In the genomic region with DNA sequence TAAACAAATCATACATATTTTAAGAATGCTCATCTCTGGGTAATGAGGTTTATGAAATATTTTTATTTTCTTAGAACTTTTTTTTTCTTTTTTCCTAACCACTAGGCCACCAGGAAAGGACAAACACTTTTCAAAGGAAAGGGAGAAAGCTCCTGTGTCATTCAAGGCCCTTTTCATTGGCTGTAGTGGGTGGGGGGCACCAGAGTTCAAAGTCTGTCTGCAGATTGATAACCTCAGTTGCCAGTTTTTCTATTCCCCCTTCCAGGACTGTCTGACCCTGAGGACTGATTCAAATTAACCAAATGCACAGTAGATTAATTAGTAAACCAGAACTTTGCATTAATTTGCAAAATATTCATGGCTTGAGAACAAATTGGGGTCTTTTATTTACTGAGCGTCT, we compare ENCODE assay signal across 14 cellular contexts.
DNase-seq lines count a peak whose midpoint lies in the region; ATAC-seq and TF ChIP-seq lines count a peak whose summit lies in the region.
"Had no signal": no experiment of that assay in that cellular context is flagged by ENCODE, and none has a peak within 500 bp of the region (broad histone marks: within the 10 kb centered on the region; RNA-seq: fewer than 3 reads in every experiment).

No MANE protein-coding gene starts in this region.

- TF ChIP-seq POLR2A in esophagus squamous epithelium (IDR thresholded peaks at IDR 0.05) (no peak), lower leg skin (IDR thresholded peaks at IDR 0.05) (no peak)

- intact Hi-C loops in CD4-positive, alpha-beta T cell (cut with DNase I, micrococcal nuclease) = no loop called here
- intact Hi-C loops in esophagus squamous epithelium (cut with DNase I) = no loop called here
- intact Hi-C loops in lower leg skin (cut with DNase I; ENCODE audit: low total_unique reads) = no loop called here

- H3K36me3 Mint-ChIP-seq in CD4-positive, alpha-beta T cell (ENCODE audit: low read depth) = peaks cover 96% of the 10 kb centered on the region

- DNase-seq in CD4-positive, alpha-beta T cell = no peak
- DNase-seq in SJCRH30 (peak in 1 of 2 experiments; percentile 15), esophagus squamous epithelium (lab: John Stamatoyannopoulos, UW) (no peak), HuH-7.5 (ENCODE audit: low spot score) (no peak), GM13976 (ENCODE audit: low spot score) (no peak), lower leg skin (ENCODE audit: low spot score in 2 of 2) (no peak), NCI-H128 (lab: John Stamatoyannopoulos, UW; ENCODE audit: unreplicated experiment) (no peak)
- DNase-seq: NCI-H187 treated with DMSO at 0.1 percent for 48 hours; NCI-H774; nephron progenitor cell; stimulated activated CD8-positive, alpha-beta memory T cell treated with anti-CD3 and anti-CD28 coated beads, Interleukin-4, amount 100 ng/mL, for 48 hours had no signal

- peaks cover 11% of the 10 kb centered on the region for H3K4me1 Mint-ChIP-seq in CD4-positive, alpha-beta T cell (ENCODE audit: low read depth)

- no peaks in the 10 kb centered on the region for H3K27me3 ChIP-seq in CD4-positive, alpha-beta T cell (ENCODE audit: control insufficient read depth, insufficient read depth, low read length)
- H3K27me3 ChIP-seq in SJCRH30 (no peaks in the 10 kb centered on the region), esophagus squamous epithelium (no peaks in the 10 kb centered on the region), rectal smooth muscle tissue (ENCODE audit: control insufficient read depth, insufficient read depth, low read length) (no peaks in the 10 kb centered on the region)

- POLR2A ChIA-PET in CD4-positive, alpha-beta T cell (lab: Charles Lee) = no interaction called here

- H3K4me3 ChIP-seq in SJCRH30 (peak overlapping the region; percentile 33), esophagus squamous epithelium (no peak overlapping the region), rectal smooth muscle tissue (ENCODE audit: low read length) (no peak overlapping the region), lower leg skin (ENCODE audit: low read depth, poor library complexity, severe bottlenecking) (no peak overlapping the region)
- H3K4me3 ChIP-seq: K562 had no signal

- H3K9me3 ChIP-seq in CD4-positive, alpha-beta T cell (ENCODE audit: control insufficient read depth, low read length) = no peaks in the 10 kb centered on the region
- H3K9me3 ChIP-seq in SJCRH30 (replicated peaks) = no peaks in the 10 kb centered on the region
- H3K9me3 ChIP-seq in esophagus squamous epithelium = no peaks in the 10 kb centered on the region

- H3K4me1 ChIP-seq in SJCRH30 (peaks cover 20% of the 10 kb centered on the region), esophagus squamous epithelium (peaks cover 9 to 36% (median 21%) of the 10 kb centered on the region in 3 donors), rectal smooth muscle tissue (ENCODE audit: control insufficient read depth, insufficient read depth, low read length) (peaks cover 50% of the 10 kb centered on the region)

- TF ChIP-seq CTCF in CD4-positive, alpha-beta T cell (IDR thresholded peaks at IDR 0.05) = no peak
- TF ChIP-seq CTCF in esophagus squamous epithelium (IDR thresholded peaks at IDR 0.05) (no peak), GM13976 (IDR thresholded peaks at IDR 0.05; ENCODE audit: borderline replicate concordance, control extremely low read depth, extremely low read depth, insufficient read depth, missing control alignments) (no peak), lower leg skin (IDR thresholded peaks at IDR 0.05) (no peak)

- H3K36me3 ChIP-seq in SJCRH30 (no peaks in the 10 kb centered on the region), esophagus squamous epithelium (no peaks in the 10 kb centered on the region), rectal smooth muscle tissue (ENCODE audit: control insufficient read depth, insufficient read depth, low read length) (no peaks in the 10 kb centered on the region)

- H3K4me3 Mint-ChIP-seq in CD4-positive, alpha-beta T cell = no peak overlapping the region
- H3K4me3 Mint-ChIP-seq: nephron progenitor cell, WTC11 had no signal

- WGBS in esophagus squamous epithelium, 2 donors = 38 to 50% methylated on average over 1 of the region's 1 CpG
- 59 to 68% methylated on average over 1 of the region's 1 CpG for WGBS in lower leg skin, 2 donors

- ATAC-seq in CD4-positive, alpha-beta T cell (ENCODE audit: poor library complexity) = no peak
- ATAC-seq: K562, WTC11 had no signal

- CTCF ChIA-PET in CD4-positive, alpha-beta T cell (lab: Charles Lee) = no interaction called here

- no peaks in the 10 kb centered on the region for H3K9me3 Mint-ChIP-seq in CD4-positive, alpha-beta T cell
- H3K9me3 Mint-ChIP-seq: nephron progenitor cell, WTC11 had no signal

- peak overlapping the region; percentile 56 for H3K27ac Mint-ChIP-seq in CD4-positive, alpha-beta T cell
- H3K27ac Mint-ChIP-seq: WTC11 had no signal

- H3K27me3 Mint-ChIP-seq in CD4-positive, alpha-beta T cell = no peaks in the 10 kb centered on the region

- H3K27ac ChIP-seq in CD4-positive, alpha-beta T cell (ENCODE audit: low read depth, low read length) = peak overlapping the region; percentile 34
- peak overlapping the region; percentile 56 for H3K27ac ChIP-seq in SJCRH30
- H3K27ac ChIP-seq in esophagus squamous epithelium = peak overlapping the region in 3 of 4 donors; percentile 57 to 74 (median 73)
- peak overlapping the region; percentile 93 for H3K27ac ChIP-seq in rectal smooth muscle tissue (ENCODE audit: low read depth, low read length)

- in situ Hi-C loops in GM13976 (cut with MboI; ENCODE audit: low sequenced_read_pairs, unreplicated experiment) = no loop called here

- no peak overlapping the region for H3K9ac ChIP-seq in rectal smooth muscle tissue (ENCODE audit: low read length)

Comparison
In these comparisons a context has a peak if more than half of its experiments do, and no peak if none do; other contexts are left out.
1. H3K27ac ChIP-seq: peak in every context shown above with its lines; median percentile 93 in rectal smooth muscle tissue; 73 in esophagus squamous epithelium; 56 in SJCRH30; 34 in CD4-positive, alpha-beta T cell.